ENCODE assay signal across 27 cellular contexts in the genomic region with DNA sequence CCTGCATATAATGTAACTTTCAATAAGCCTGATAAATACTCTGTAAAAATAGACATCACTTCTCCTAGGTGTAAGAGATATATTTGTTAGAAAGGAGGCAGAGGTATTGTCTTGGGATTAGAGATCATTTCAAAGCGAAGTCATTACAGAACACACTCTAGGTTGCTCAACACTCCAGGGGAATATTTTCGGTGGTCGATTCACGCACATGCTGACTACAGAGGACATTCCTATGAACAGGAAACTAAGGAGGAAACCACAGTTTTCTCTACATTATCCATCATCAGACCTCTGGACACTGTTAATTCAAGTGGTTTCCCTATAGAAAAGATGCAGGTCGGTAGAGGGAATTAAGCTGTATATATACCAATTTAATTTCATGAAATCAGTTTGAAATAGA.
"Had no signal": no experiment of that assay in that cellular context is flagged by ENCODE, and none has a peak within 500 bp of the region (broad histone marks: within the 10 kb centered on the region; RNA-seq: fewer than 3 reads in every experiment).

No MANE protein-coding gene starts in this region.

- H3K4me1 ChIP-seq: gastrocnemius medialis, prostate gland had no signal

- H3K9me3 ChIP-seq: adrenal gland, gastrocnemius medialis, neutrophil, ovary, prostate gland, tibial artery had no signal

- H3K27ac ChIP-seq: adrenal gland, gastrocnemius medialis, neutrophil, ovary, prostate gland, skin epidermis, tibial artery had no signal

- H3K36me3 ChIP-seq: adrenal gland, gastrocnemius medialis, neutrophil, ovary, prostate gland, tibial artery had no signal

- H3K9me3 Mint-ChIP-seq: activated B cell treated with CpG ODN at 0.5 μM for 24 hours; activated T-cell treated with anti-CD3 and anti-CD28 coated beads, Interleukin-2, amount 50 U/mL, for 24 hours; activated T-helper 17 cell treated with anti-CD3 and anti-CD28 coated beads, Interleukin-2, amount 50 U/mL, for 72 hours; natural killer cell treated with Interleukin-12 subunit alpha and Interleukin-12 subunit beta and Interleukin-15 and Interleukin-18, amount 100 ng/mL, for 72 hours; stimulated activated effector memory CD8-positive, alpha-beta T cell treated with anti-CD3 and anti-CD28 coated beads, Interleukin-12 subunit alpha, Interleukin-12 subunit beta, amount 100 ng/mL, for 72 hours; stimulated activated naive CD8-positive, alpha-beta T cell treated with anti-CD3 and anti-CD28 coated beads, Interleukin-15, amount 100 ng/mL, for 72 hours; T-cell had no signal

- H3K27me3 ChIP-seq: adrenal gland, gastrocnemius medialis, neutrophil, ovary, tibial artery had no signal

- FAIRE-seq: bronchial epithelial cell, endometrium, islet of Langerhans had no signal

- H3K27me3 Mint-ChIP-seq: activated B cell treated with CpG ODN at 0.5 μM for 24 hours; activated CD4-positive, alpha-beta T cell treated with anti-CD3 and anti-CD28 coated beads for 36 hours; activated naive CD8-positive, alpha-beta T cell; activated T-cell treated with anti-CD3 and anti-CD28 coated beads, Interleukin-2, amount 50 U/mL, for 24 hours; activated T-helper 17 cell treated with anti-CD3 and anti-CD28 coated beads, Interleukin-2, amount 50 U/mL, for 72 hours; natural killer cell treated with Interleukin-12 subunit alpha and Interleukin-12 subunit beta and Interleukin-15 and Interleukin-18, amount 100 ng/mL, for 72 hours; stimulated activated naive CD8-positive, alpha-beta T cell treated with anti-CD3 and anti-CD28 coated beads, Interleukin-15, amount 100 ng/mL, for 72 hours; T-cell had no signal

- H3K27ac Mint-ChIP-seq: activated B cell treated with CpG ODN at 0.5 μM for 24 hours; activated CD4-positive, alpha-beta T cell treated with anti-CD3 and anti-CD28 coated beads for 36 hours; activated naive CD8-positive, alpha-beta T cell; activated T-cell treated with anti-CD3 and anti-CD28 coated beads, Interleukin-2, amount 50 U/mL, for 24 hours; activated T-helper 17 cell treated with anti-CD3 and anti-CD28 coated beads, Interleukin-2, amount 50 U/mL, for 72 hours; natural killer cell treated with Interleukin-12 subunit alpha and Interleukin-12 subunit beta and Interleukin-15 and Interleukin-18, amount 100 ng/mL, for 72 hours; stimulated activated effector memory CD8-positive, alpha-beta T cell treated with anti-CD3 and anti-CD28 coated beads, Interleukin-12 subunit alpha, Interleukin-12 subunit beta, amount 100 ng/mL, for 72 hours; T-cell had no signal

- DNase-seq: activated B cell treated with CpG ODN at 0.5 μM for 24 hours; activated CD4-positive, alpha-beta T cell treated with anti-CD3 and anti-CD28 coated beads for 36 hours; activated CD4-positive, alpha-beta T cell treated with anti-CD3 and anti-CD28 coated beads, Interleukin-2, amount 50 U/mL, for 4 hours; activated CD8-positive, alpha-beta memory T cell treated with anti-CD3 and anti-CD28 coated beads for 24 hours; activated CD8-positive, alpha-beta memory T cell treated with anti-CD3 and anti-CD28 coated beads, Interleukin-2, amount 50 U/mL, for 4 hours; activated T-cell treated with anti-CD3 and anti-CD28 coated beads, Interleukin-2, amount 50 U/mL, for 24 hours; adrenal gland; effector CD4-positive, alpha-beta T cell; gastrocnemius medialis; hippocampal formation; left ventricle myocardium superior; ovary; stimulated activated CD4-positive, alpha-beta T cell treated with anti-CD3 and anti-CD28 coated beads, Interleukin-2, amount 100 ng/mL, for 24 hours; stimulated activated naive CD8-positive, alpha-beta T cell treated with anti-CD3 and anti-CD28 coated beads, Interleukin-15, amount 100 ng/mL, for 72 hours; T-cell; T-helper 9 cell; tibial artery had no signal

- H3K4me1 Mint-ChIP-seq: activated B cell treated with CpG ODN at 0.5 μM for 24 hours; activated CD4-positive, alpha-beta T cell treated with anti-CD3 and anti-CD28 coated beads for 36 hours; stimulated activated effector memory CD8-positive, alpha-beta T cell treated with anti-CD3 and anti-CD28 coated beads, Interleukin-12 subunit alpha, Interleukin-12 subunit beta, amount 100 ng/mL, for 72 hours; stimulated activated naive CD8-positive, alpha-beta T cell treated with anti-CD3 and anti-CD28 coated beads, Interleukin-15, amount 100 ng/mL, for 72 hours; T-cell had no signal

- H3K4me3 ChIP-seq: adrenal gland, gastrocnemius medialis, ovary, prostate gland, skin epidermis, tibial artery had no signal

- H3K4me3 Mint-ChIP-seq: activated B cell treated with CpG ODN at 0.5 μM for 24 hours; activated CD4-positive, alpha-beta T cell treated with anti-CD3 and anti-CD28 coated beads for 36 hours; activated naive CD8-positive, alpha-beta T cell; activated T-cell treated with anti-CD3 and anti-CD28 coated beads, Interleukin-2, amount 50 U/mL, for 24 hours; activated T-helper 17 cell treated with anti-CD3 and anti-CD28 coated beads, Interleukin-2, amount 50 U/mL, for 72 hours; natural killer cell treated with Interleukin-12 subunit alpha and Interleukin-12 subunit beta and Interleukin-15 and Interleukin-18, amount 100 ng/mL, for 72 hours; stimulated activated effector memory CD8-positive, alpha-beta T cell treated with anti-CD3 and anti-CD28 coated beads, Interleukin-12 subunit alpha, Interleukin-12 subunit beta, amount 100 ng/mL, for 72 hours; stimulated activated naive CD8-positive, alpha-beta T cell treated with anti-CD3 and anti-CD28 coated beads, Interleukin-15, amount 100 ng/mL, for 72 hours; T-cell had no signal

- H3K36me3 Mint-ChIP-seq: activated naive CD8-positive, alpha-beta T cell; natural killer cell treated with Interleukin-12 subunit alpha and Interleukin-12 subunit beta and Interleukin-15 and Interleukin-18, amount 100 ng/mL, for 72 hours; stimulated activated effector memory CD8-positive, alpha-beta T cell treated with anti-CD3 and anti-CD28 coated beads, Interleukin-12 subunit alpha, Interleukin-12 subunit beta, amount 100 ng/mL, for 72 hours had no signal
